In genomic region chr1:44401256-44402228, GRCh38 we compare ENCODE assay signal across 1 cellular context.
A peak's percentile ranks its signal among the peaks of the same experiment; 100 is the strongest.
TF ChIP-seq lines count a peak whose summit lies in the region.

No MANE protein-coding gene starts in this region.

TF ChIP-seq in HepG2, 621 proteins besides CTCF, POLR2A, EP300 and RAD21 (continued from another document):
- TF ChIP-seq PAXIP1 (CRISPR knock-in tag; conservative IDR thresholded peaks at IDR 0.05) = peak; percentile 85
- TF ChIP-seq ZNF263 (CRISPR knock-in tag; IDR thresholded peaks at IDR 0.05) = peak; percentile 82
- no peak for TF ChIP-seq ADNP (CRISPR knock-in tag; IDR thresholded peaks at IDR 0.05)
- TF ChIP-seq SIX1 (CRISPR knock-in tag; IDR thresholded peaks at IDR 0.05; ENCODE audit: borderline replicate concordance) = peak; percentile 83
- 0 out of 2 replicates have a peak, but pooled peaks have one; percentile 11 for TF ChIP-seq IKZF5 (CRISPR knock-in tag; IDR thresholded peaks at IDR 0.05)
- peak; percentile 55; the same call in 1 of the 2 replicates for TF ChIP-seq KAT8 (CRISPR knock-in tag; IDR thresholded peaks at IDR 0.05)
- no peak for TF ChIP-seq FOXA1 (IDR thresholded peaks at IDR 0.05)
- TF ChIP-seq FOXA1 (CRISPR knock-in tag; IDR thresholded peaks at IDR 0.05) = peak; percentile 6; the same call in 1 of the 2 replicates
- no peak for TF ChIP-seq SAFB2 (CRISPR knock-in tag; IDR thresholded peaks at IDR 0.05; ENCODE audit: borderline replicate concordance, low read depth)
- peak; percentile 73 for TF ChIP-seq RARA (CRISPR knock-in tag; IDR thresholded peaks at IDR 0.05)
- no peak for TF ChIP-seq NFKBIZ (CRISPR knock-in tag; IDR thresholded peaks at IDR 0.05)
- TF ChIP-seq LBX2 (CRISPR knock-in tag; IDR thresholded peaks at IDR 0.05; ENCODE audit: borderline replicate concordance) = no peak
- TF ChIP-seq LCORL (IDR thresholded peaks at IDR 0.05) = no peak
- peak; percentile 76 for TF ChIP-seq LCORL (CRISPR knock-in tag; IDR thresholded peaks at IDR 0.05)
- TF ChIP-seq ZBTB34 (CRISPR knock-in tag; IDR thresholded peaks at IDR 0.05) = no peak
- TF ChIP-seq HNF4G (IDR thresholded peaks at IDR 0.05; ENCODE audit: borderline replicate concordance, low read depth, low read length) = peak; percentile 46; the same call in 1 of the 2 replicates
- TF ChIP-seq HNF4G (CRISPR knock-in tag; IDR thresholded peaks at IDR 0.05; ENCODE audit: borderline replicate concordance, low read depth) = no peak
- TF ChIP-seq NCOA2 (CRISPR knock-in tag; IDR thresholded peaks at IDR 0.05) = no peak; the same call in none of the 2 replicates
- TF ChIP-seq RERE (CRISPR knock-in tag; IDR thresholded peaks at IDR 0.05; ENCODE audit: low read depth) = no peak
- TF ChIP-seq ZNF281 (CRISPR knock-in tag; IDR thresholded peaks at IDR 0.05; ENCODE audit: borderline replicate concordance) = 0 out of 2 replicates have a peak, but pooled peaks have one; percentile 14
- peak; percentile 16; the same call in 1 of the 2 replicates for TF ChIP-seq SALL1 (CRISPR knock-in tag; IDR thresholded peaks at IDR 0.05)
- peak; percentile 18 for TF ChIP-seq TEAD3 (CRISPR knock-in tag; optimal IDR thresholded peaks at IDR 0.05; ENCODE audit: borderline replicate concordance)
- no peak for TF ChIP-seq SOX6 (IDR thresholded peaks at IDR 0.05)
- TF ChIP-seq SOX6 (CRISPR knock-in tag; IDR thresholded peaks at IDR 0.05) = peak; percentile 81
- peak; percentile 97; the same call in 1 of the 2 replicates for TF ChIP-seq ZBTB20 (CRISPR knock-in tag; IDR thresholded peaks at IDR 0.05; ENCODE audit: borderline replicate concordance, low read depth)
- TF ChIP-seq ZNF761 (CRISPR knock-in tag; conservative IDR thresholded peaks at IDR 0.05) = no peak
- peak; percentile 73 for TF ChIP-seq ZGPAT (CRISPR knock-in tag; IDR thresholded peaks at IDR 0.05)
